ENCODE assay signal across 19 cellular contexts in genomic region chr21:15000076-15000475, GRCh38.
DNase-seq lines count a peak whose midpoint lies in the region; ATAC-seq and TF ChIP-seq lines count a peak whose summit lies in the region.
"Had no signal": no experiment of that assay in that cellular context is flagged by ENCODE, and none has a peak within 500 bp of the region (broad histone marks: within the 10 kb centered on the region; RNA-seq: fewer than 3 reads in every experiment).

No MANE protein-coding gene starts in this region.

- in situ Hi-C loops in GM23248 (cut with MboI): no loop called here
- in situ Hi-C loops in astrocyte of the cerebellum (cut with HindIII; ENCODE audit: low sequenced_read_pairs): no loop called here

- no peak for TF ChIP-seq CTCF in astrocyte of the cerebellum (IDR thresholded peaks at IDR 0.05; ENCODE audit: low read depth, low read length, missing control alignments)

- H3K9ac ChIP-seq in GM23248 (no peak overlapping the region), subcutaneous abdominal adipose tissue (ENCODE audit: low read length in 5 of 5) (no peak overlapping the region)

- H3K4me2 ChIP-seq in GM23248 (ENCODE audit: unreplicated experiment): peak overlapping the region; percentile 56

- H2AFZ ChIP-seq in GM23248: no peak overlapping the region

- peak overlapping the region; percentile 22 for H3K27ac ChIP-seq in GM23248
- peak overlapping the region; percentile 21 for H3K27ac ChIP-seq in subcutaneous abdominal adipose tissue (ENCODE audit: low read depth, low read length)
- H3K27ac ChIP-seq: cardiac muscle cell, gastroesophageal sphincter, ovary had no signal

- H3K9me2 ChIP-seq in GM23248 (ENCODE audit: insufficient read depth): no peaks in the 10 kb centered on the region

- H3K27me3 ChIP-seq in GM23248 (replicated peaks; ENCODE audit: insufficient read depth): no peaks in the 10 kb centered on the region
- no peaks in the 10 kb centered on the region for H3K27me3 ChIP-seq in subcutaneous abdominal adipose tissue (ENCODE audit: control insufficient read depth in 5 of 5, insufficient read depth in 4 of 5, low read length in 5 of 5)
- H3K27me3 ChIP-seq: cardiac muscle cell, gastroesophageal sphincter, ovary had no signal

- no peaks in the 10 kb centered on the region for H4K20me1 ChIP-seq in GM23248 (ENCODE audit: insufficient read depth)

- H3K9me3 ChIP-seq in GM23248 (ENCODE audit: low read depth): no peaks in the 10 kb centered on the region
- no peaks in the 10 kb centered on the region for H3K9me3 ChIP-seq in subcutaneous abdominal adipose tissue (ENCODE audit: control insufficient read depth in 5 of 5, low read length in 5 of 5)
- H3K9me3 ChIP-seq: gastroesophageal sphincter, ovary had no signal

- peak; percentile 55 for DNase-seq in GM23248
- peak; percentile 68 for DNase-seq in astrocyte of the cerebellum (ENCODE audit: low read depth)
- peak; percentile 87 for DNase-seq in iris pigment epithelial cell (ENCODE audit: low read depth)
- DNase-seq in occipital lobe (lab: John Stamatoyannopoulos, UW): no peak
- DNase-seq in DMS79 (lab: John Stamatoyannopoulos, UW): no peak
- no peak for DNase-seq in NAMALWA (ENCODE audit: low spot score)
- DNase-seq: activated gamma-delta T cell treated with Interleukin-2 at 50 U/mL for 16 hours; CD4-positive, alpha-beta memory T cell; effector memory CD8-positive, alpha-beta T cell; GDM1; islet precursor cell; NCI-H2171; ovary; Right ventricle myocardium superior; T-helper 17 cell had no signal

- H3K4me3 ChIP-seq in GM23248 (0 out of 2 replicates have a peak overlapping the region, but pooled peaks have one; percentile 1), astrocyte of the cerebellum (ENCODE audit: low read depth, low read length) (no peak overlapping the region), subcutaneous abdominal adipose tissue (ENCODE audit: low read depth in 1 of 5, low read length in 5 of 5) (no peak overlapping the region)
- H3K4me3 ChIP-seq: cardiac muscle cell, gastroesophageal sphincter, ovary had no signal

- peaks cover 98% of the 10 kb centered on the region for H3K79me2 ChIP-seq in GM23248 (ENCODE audit: insufficient read depth)

- 59 to 87% methylated on average over 1 of the region's 1 CpG for WGBS in GM23248 (ENCODE audit: low coverage in 1 of 2, low lambda C conversion rate in 2 of 2, missing lambda C conversion rate in 2 of 2), 2 experiments

- peaks cover 43% of the 10 kb centered on the region for H3F3A ChIP-seq in GM23248 (ENCODE audit: insufficient read depth)

- no peaks in the 10 kb centered on the region for H3K36me3 ChIP-seq in GM23248 (ENCODE audit: low read depth)
- H3K36me3 ChIP-seq in subcutaneous abdominal adipose tissue (ENCODE audit: control insufficient read depth in 5 of 5, insufficient read depth in 5 of 5, low read length in 5 of 5): peaks cover 0 to 2% (median 0%) of the 10 kb centered on the region in 5 donors
- H3K36me3 ChIP-seq: cardiac muscle cell, gastroesophageal sphincter, ovary had no signal

- no peak for ATAC-seq in GM21786 (IDR thresholded peaks at IDR 0.05; ENCODE audit: unreplicated experiment)
- ATAC-seq: effector memory CD8-positive, alpha-beta T cell; gastroesophageal sphincter; T-helper 17 cell had no signal

- H3K4me1 ChIP-seq in GM23248 (ENCODE audit: insufficient read depth) (peaks cover 63% of the 10 kb centered on the region), subcutaneous abdominal adipose tissue (ENCODE audit: control insufficient read depth in 5 of 5, insufficient read depth in 5 of 5, low read length in 5 of 5) (peaks cover 0 to 47% (median 26%) of the 10 kb centered on the region in 5 donors)

Comparison
In these comparisons a context has a peak if more than half of its experiments do, and no peak if none do; other contexts are left out.
1. DNase-seq: peak in GM23248 (single experiment), astrocyte of the cerebellum (single experiment) and iris pigment epithelial cell (single experiment); none in occipital lobe (single experiment), DMS79 (single experiment) and NAMALWA (single experiment).